Comparison of ENCODE assay signal across 9 cellular contexts in genomic region chr11:111574373-111575230, GRCh38. TPM values are rescaled to one million over a fixed set of nuclear protein-coding genes. Genes with fewer than 3 reads are reported as not detected.
A peak's percentile ranks its signal among the peaks of the same experiment; 100 is the strongest.
DNase-seq lines count a peak whose midpoint lies in the region; ATAC-seq and TF ChIP-seq lines count a peak whose summit lies in the region.
"Had no signal": no experiment of that assay in that cellular context is flagged by ENCODE, and none has a peak within 500 bp of the region (broad histone marks: within the 10 kb centered on the region; RNA-seq: fewer than 3 reads in every experiment).

No MANE protein-coding gene starts in this region.

- no peaks in the 10 kb centered on the region for H3K4me1 Mint-ChIP-seq in activated CD8-positive, alpha-beta memory T cell treated with anti-CD3 and anti-CD28 coated beads, Interleukin-2, amount 10 ng/mL, durations not matched to agents 7 days and 5 days

- no peaks in the 10 kb centered on the region for H3K36me3 ChIP-seq in OCI-LY7 (ENCODE audit: insufficient read depth, low read length)
- no peaks in the 10 kb centered on the region for H3K36me3 ChIP-seq in thoracic aorta

- TF ChIP-seq CTCF in OCI-LY7 (conservative IDR thresholded peaks at IDR 0.05; ENCODE audit: low read length) (peak; percentile 53; the same call in 1 of the 2 replicates), thoracic aorta (IDR thresholded peaks at IDR 0.05) (no peak)

- no peaks in the 10 kb centered on the region for H3K9me3 Mint-ChIP-seq in activated CD8-positive, alpha-beta memory T cell treated with anti-CD3 and anti-CD28 coated beads, Interleukin-2, amount 10 ng/mL, durations not matched to agents 7 days and 5 days (ENCODE audit: low read depth)

- H3K4me3 ChIP-seq in OCI-LY7 (ENCODE audit: low read depth, low read length, poor library complexity, severe bottlenecking) (peak overlapping the region; percentile 24), thoracic aorta (peak overlapping the region; percentile 48)

- no peaks in the 10 kb centered on the region for H3K27me3 ChIP-seq in thoracic aorta (replicated peaks; ENCODE audit: insufficient read depth)

- peaks cover 12% of the 10 kb centered on the region for H3K4me1 ChIP-seq in OCI-LY7 (ENCODE audit: insufficient read depth, low read length, poor library complexity, severe bottlenecking)
- peaks cover 3 to 7% of the 10 kb centered on the region in 2 donors for H3K4me1 ChIP-seq in thoracic aorta (ENCODE audit: control insufficient read depth in 1 of 2, low read depth in 2 of 2)

- H3K9me3 ChIP-seq in OCI-LY7 (ENCODE audit: low read length): no peaks in the 10 kb centered on the region
- H3K9me3 ChIP-seq in thoracic aorta: no peaks in the 10 kb centered on the region
- H3K9me3 ChIP-seq: Caco-2 had no signal

- H3K79me2 ChIP-seq in OCI-LY7 (ENCODE audit: insufficient read depth, low read depth, low read length): no peaks in the 10 kb centered on the region

- H3K27ac ChIP-seq in OCI-LY7 (ENCODE audit: low read depth, low read length, poor library complexity, severe bottlenecking): no peak overlapping the region
- peak overlapping the region in 1 of 2 donors; percentile 17 for H3K27ac ChIP-seq in thoracic aorta

- peak overlapping the region; percentile 87; the same call in 1 of the 2 replicates for H2AFZ ChIP-seq in OCI-LY7 (ENCODE audit: low read length)

- no peaks in the 10 kb centered on the region for H4K20me1 ChIP-seq in OCI-LY7 (ENCODE audit: insufficient read depth, low read length)

- no peak overlapping the region for H3K27ac Mint-ChIP-seq in activated CD8-positive, alpha-beta memory T cell treated with anti-CD3 and anti-CD28 coated beads, Interleukin-2, amount 10 ng/mL, durations not matched to agents 7 days and 5 days

- H3K36me3 Mint-ChIP-seq in activated CD8-positive, alpha-beta memory T cell treated with anti-CD3 and anti-CD28 coated beads, Interleukin-2, amount 10 ng/mL, durations not matched to agents 7 days and 5 days: no peaks in the 10 kb centered on the region

- peaks cover 17% of the 10 kb centered on the region for H3K27me3 Mint-ChIP-seq in activated CD8-positive, alpha-beta memory T cell treated with anti-CD3 and anti-CD28 coated beads, Interleukin-2, amount 10 ng/mL, durations not matched to agents 7 days and 5 days

- intact Hi-C loops in OCI-LY7 (cut with micrococcal nuclease; ENCODE audit: unreplicated experiment) (no loop called here), left cardiac atrium (cut with DNase I) (no loop called here)

- H3K4me3 Mint-ChIP-seq in activated CD8-positive, alpha-beta memory T cell treated with anti-CD3 and anti-CD28 coated beads, Interleukin-2, amount 10 ng/mL, durations not matched to agents 7 days and 5 days: no peak overlapping the region

- H3K9me2 ChIP-seq in OCI-LY7 (ENCODE audit: insufficient read depth, low read length): no peaks in the 10 kb centered on the region

- POLR2A ChIA-PET in OCI-LY7 (lab: Charles Lee): interaction anchor here (0.7 kb wide), 1 partner anchor 23 kb away, joined by 3 read pairs; no protein-coding TSS in a partner anchor

- no TSS peak for BruUV-seq in OCI-LY7 (replicated peaks; lab: Mats Ljungman, UMichigan)

- peak; percentile 33 for ATAC-seq in activated CD8-positive, alpha-beta memory T cell treated with anti-CD3 and anti-CD28 coated beads, Interleukin-2, amount 10 ng/mL, durations not matched to agents 7 days and 5 days
- ATAC-seq in left cardiac atrium (peak; percentile 42 to 53), thoracic aorta (ENCODE audit: insufficient number of reproducible peaks, low FRiP score, low read depth) (no peak), HG02884 (IDR thresholded peaks at IDR 0.05; ENCODE audit: unreplicated experiment) (no peak)

- H3K4me2 ChIP-seq in OCI-LY7 (ENCODE audit: low read length): peak overlapping the region; percentile 53

- no peak for DNase-seq in activated CD8-positive, alpha-beta memory T cell treated with anti-CD3 and anti-CD28 coated beads, Interleukin-2, amount 10 ng/mL, durations not matched to agents 7 days and 5 days
- no peak for DNase-seq in activated CD8-positive, alpha-beta memory T cell treated with anti-CD3 and anti-CD28 coated beads for 24 hours
- peak; percentile 50 for DNase-seq in OCI-LY7 (ENCODE audit: low spot score)
- no peak for DNase-seq in left cardiac atrium
- no peak for DNase-seq in thoracic aorta (ENCODE audit: low spot score)
- DNase-seq in NCI-H1436 (lab: John Stamatoyannopoulos, UW): no peak
- no peak for DNase-seq in DMS 273 (lab: John Stamatoyannopoulos, UW; ENCODE audit: unreplicated experiment)
- DNase-seq: Caco-2 had no signal

- CTCF ChIA-PET in activated CD8-positive, alpha-beta memory T cell treated with anti-CD3 and anti-CD28 coated beads, Interleukin-2, amount 10 ng/mL, durations not matched to agents 7 days and 5 days (lab: Charles Lee): interaction anchor here (0.9 to 1.0 kb wide), 2 partner anchors 12 to 203 kb away, joined by 3 read pairs; no protein-coding TSS in a partner anchor
- CTCF ChIA-PET in OCI-LY7 (lab: Charles Lee; ENCODE audit: unreplicated experiment): no interaction called here

RNA-seq across cellular contexts. Expression of gene SIK2, which starts 27.6 kb away (rescaled TPM):
- 1 to 10 TPM; 7.9 to 9.7 TPM for total RNA-seq in activated CD8-positive, alpha-beta memory T cell treated with anti-CD3 and anti-CD28 coated beads, Interleukin-2, amount 10 ng/mL, durations not matched to agents 7 days and 5 days
- total RNA-seq in OCI-LY7 (2014; rRNA removed; shearing (Covaris generic)): 8.5 and 9.8 TPM in 2 replicates
- total RNA-seq in OCI-LY7 (2022) (16.9 and 18.1 TPM in 2 replicates), left cardiac atrium (10 to 100 TPM; 24.3 to 51.6 TPM), thoracic aorta (10 to 100 TPM in 1 of 2 donors, 1 to 10 TPM in 1; 9.9 to 15.0 TPM)

RNA-seq across cellular contexts. Expression of gene LAYN, which starts 34.1 kb away (rescaled TPM):
- 10 to 100 TPM in 1 of 2 experiments, 1 to 10 TPM in 1; 5.6 to 40.1 TPM for total RNA-seq in activated CD8-positive, alpha-beta memory T cell treated with anti-CD3 and anti-CD28 coated beads, Interleukin-2, amount 10 ng/mL, durations not matched to agents 7 days and 5 days
- total RNA-seq in OCI-LY7 (2014; rRNA removed; shearing (Covaris generic)): not detected in 2 replicates
- total RNA-seq in OCI-LY7 (2022) (not detected in 2 replicates), left cardiac atrium (1 to 10 TPM; 3.5 to 5.8 TPM), thoracic aorta (10 to 100 TPM; 25.6 to 36.6 TPM)

Comparison
In these comparisons a context has a peak if more than half of its experiments do, and no peak if none do; other contexts are left out.
1. ATAC-seq: peak in activated CD8-positive, alpha-beta memory T cell treated with anti-CD3 and anti-CD28 coated beads, Interleukin-2, amount 10 ng/mL, durations not matched to agents 7 days and 5 days (single experiment) and left cardiac atrium (2 of 2); none in thoracic aorta (single experiment) and HG02884 (single experiment).
2. RNA of gene LAYN, which starts 34.1 kb away (total RNA-seq): 5.6 to 40.1 TPM in activated CD8-positive, alpha-beta memory T cell treated with anti-CD3 and anti-CD28 coated beads, Interleukin-2, amount 10 ng/mL, durations not matched to agents 7 days and 5 days, 25.6 to 36.6 TPM in thoracic aorta and 3.5 to 5.8 TPM in left cardiac atrium; not detected in OCI-LY7; every median in the first group is over 4 times any median in the second.